ENCODE assay signal across 8 cellular contexts in genomic region chr13:114067381-114067885, GRCh38.
DNase-seq lines count a peak whose midpoint lies in the region; ATAC-seq and TF ChIP-seq lines count a peak whose summit lies in the region.

No MANE protein-coding gene starts in this region.

- peak overlapping the region; percentile 95 for H3K27ac Mint-ChIP-seq in memory B cell

- in situ Hi-C loops in transverse colon (cut with MboI; ENCODE audit: low pct_ligation_motif_present in 1 of 4, low pct_unique_long_range_greater_than_20kb in 1 of 4, low sequenced_read_pairs in 3 of 4) = no loop called here

- peak overlapping the region; percentile 81 for H3K4me3 Mint-ChIP-seq in memory B cell

- H3K9me3 ChIP-seq in transverse colon = no peaks in the 10 kb centered on the region

- peaks cover 49 to 65% (median 52%) of the 10 kb centered on the region in 4 donors for H3K4me1 ChIP-seq in transverse colon

- no peaks in the 10 kb centered on the region for H3K27me3 ChIP-seq in transverse colon

- no peaks in the 10 kb centered on the region for H3K27me3 Mint-ChIP-seq in memory B cell

- peaks cover 2% of the 10 kb centered on the region for H3K9me3 Mint-ChIP-seq in memory B cell

- intact Hi-C loops in transverse colon (cut with DNase I; ENCODE audit: low total_unique reads) = loop anchor here (5.0 kb wide), 1 partner anchor 60 kb away; no protein-coding TSS in a partner anchor

- no peak overlapping the region for H3K4me3 ChIP-seq in transverse colon

- peak; percentile 48 for ATAC-seq in GM19468 (IDR thresholded peaks at IDR 0.05; ENCODE audit: extremely low read depth, unreplicated experiment)
- peak; percentile 50 for ATAC-seq in HG03571 (IDR thresholded peaks at IDR 0.05; ENCODE audit: unreplicated experiment)
- peak; percentile 7 for ATAC-seq in memory B cell (ENCODE audit: low read depth)

- H3K27ac ChIP-seq in transverse colon = peak overlapping the region; percentile 92 to 99 (median 95)

- peaks cover 17% of the 10 kb centered on the region for H3K36me3 Mint-ChIP-seq in memory B cell

- 46 to 54% methylated on average over 7 to 9 of the region's 9 CpGs for WGBS in transverse colon (ENCODE audit: low coverage in 1 of 2), 2 donors

- H3K4me1 Mint-ChIP-seq in memory B cell = peaks cover 40% of the 10 kb centered on the region

- TF ChIP-seq POLR2A in transverse colon (IDR thresholded peaks at IDR 0.05) = no peak

- no peaks in the 10 kb centered on the region for H3K36me3 ChIP-seq in transverse colon

- no peak for TF ChIP-seq EP300 in transverse colon (IDR thresholded peaks at IDR 0.05; ENCODE audit: low read depth)

- TF ChIP-seq CTCF in transverse colon (IDR thresholded peaks at IDR 0.05) = no peak

- DNase-seq in GF-D8 (lab: John Stamatoyannopoulos, UW) = peak; percentile 52
- DNase-seq in activated T-cell treated with anti-CD3 and anti-CD28 coated beads, Interleukin-2, amount 50 U/mL, for 48 hours = peak; percentile 66
- DNase-seq in memory B cell (ENCODE audit: low spot score in 2 of 2) = no peak
- no peak for DNase-seq in transverse colon
- DNase-seq in NCI-H1048 (lab: John Stamatoyannopoulos, UW) = no peak
- no peak for DNase-seq in NCI-H1105 (lab: John Stamatoyannopoulos, UW)

Comparison
In these comparisons a context has a peak if more than half of its experiments do, and no peak if none do; other contexts are left out.
1. DNase-seq: peak in GF-D8 (single experiment) and activated T-cell treated with anti-CD3 and anti-CD28 coated beads, Interleukin-2, amount 50 U/mL, for 48 hours (2 of 2); none in memory B cell (0 of 2), transverse colon (single experiment), NCI-H1048 (single experiment) and NCI-H1105 (single experiment).
2. Peak in every context shown above with its lines, with median percentiles within 50 percentile points of each other: ATAC-seq.